27 cellular contexts compared by ENCODE assay signal in the genomic region with DNA sequence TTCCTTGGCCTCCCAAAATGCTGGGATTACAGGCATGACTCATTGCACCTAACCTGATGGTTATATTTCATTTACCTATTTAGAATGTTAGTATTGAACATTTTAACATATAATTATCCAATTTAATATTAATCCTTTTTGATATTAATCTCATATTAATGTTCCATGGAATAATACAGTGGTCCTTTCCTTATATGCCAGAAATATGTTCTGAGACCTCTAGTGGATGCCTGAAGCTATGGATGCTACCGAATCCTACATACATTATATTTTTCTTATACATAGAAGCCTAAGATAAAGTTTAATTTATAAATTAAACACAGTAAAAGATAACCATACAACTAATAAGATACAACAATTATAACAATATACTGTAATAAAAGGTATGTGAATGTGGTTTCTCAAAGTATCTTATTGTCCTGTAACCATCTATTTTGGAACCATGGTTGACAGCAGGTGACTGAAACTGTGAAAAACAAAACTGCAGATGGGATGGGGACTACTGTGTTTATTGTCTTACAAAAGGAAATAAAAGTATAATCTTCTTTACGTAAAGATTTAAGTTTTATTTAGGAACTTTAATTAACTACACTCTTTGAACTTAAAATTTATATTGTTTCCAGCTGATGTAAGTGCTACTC.
"Had no signal": no experiment of that assay in that cellular context is flagged by ENCODE, and none has a peak within 500 bp of the region (broad histone marks: within the 10 kb centered on the region; RNA-seq: fewer than 3 reads in every experiment).

No MANE protein-coding gene starts in this region.

- DNase-seq: activated CD4-positive, alpha-beta T cell treated with anti-CD3 and anti-CD28 coated beads, Interleukin-2, amount 50 U/mL, for 4 hours; activated CD8-positive, alpha-beta memory T cell treated with anti-CD3 and anti-CD28 coated beads for 24 hours; activated CD8-positive, alpha-beta memory T cell treated with anti-CD3 and anti-CD28 coated beads, Interleukin-2, amount 50 U/mL, for 4 hours; activated naive CD4-positive, alpha-beta T cell; activated T-cell treated with anti-CD3 and anti-CD28 coated beads, Interleukin-2, amount 50 U/mL, for 4 hours; adrenal gland; heart right ventricle; islet precursor cell; left cardiac atrium; midbrain; natural killer cell; pancreas; right lobe of liver; stimulated activated CD4-positive, alpha-beta T cell treated with anti-CD3 and anti-CD28 coated beads, Interleukin-2, amount 100 ng/mL, for 24 hours; stomach; T-helper 9 cell; uterus had no signal

- ATAC-seq: activated T-cell treated with anti-CD3 and anti-CD28 coated beads, Interleukin-2, amount 50 U/mL, for 4 hours; heart right ventricle; left cardiac atrium; natural killer cell; pancreas; right lobe of liver; stimulated activated effector memory CD8-positive, alpha-beta T cell treated with anti-CD3 and anti-CD28 coated beads, Interleukin-12 subunit alpha, Interleukin-12 subunit beta, amount 100 ng/mL, for 72 hours; WTC11 had no signal

- H3K4me3 ChIP-seq: adrenal gland, ascending aorta, coronary artery, heart right ventricle, pancreas, right lobe of liver, skin epidermis, stomach, suprapubic skin, tibial nerve, uterus had no signal

- H3K9me3 ChIP-seq: adrenal gland, ascending aorta, heart right ventricle, pancreas, right lobe of liver, stomach, suprapubic skin, tibial nerve, uterus had no signal

- H3K4me3 Mint-ChIP-seq: activated naive CD8-positive, alpha-beta T cell; activated T-cell treated with anti-CD3 and anti-CD28 coated beads, Interleukin-2, amount 50 U/mL, for 4 hours; natural killer cell; stimulated activated effector memory CD8-positive, alpha-beta T cell treated with anti-CD3 and anti-CD28 coated beads, Interleukin-12 subunit alpha, Interleukin-12 subunit beta, amount 100 ng/mL, for 72 hours; WTC11 had no signal

- H3K27ac ChIP-seq: adrenal gland, ascending aorta, coronary artery, epithelial cell of prostate, heart right ventricle, pancreas, right lobe of liver, skin epidermis, stomach, suprapubic skin, tibial nerve, uterus had no signal

- H3K4me1 Mint-ChIP-seq: natural killer cell; stimulated activated effector memory CD8-positive, alpha-beta T cell treated with anti-CD3 and anti-CD28 coated beads, Interleukin-12 subunit alpha, Interleukin-12 subunit beta, amount 100 ng/mL, for 72 hours had no signal

- H3K27me3 ChIP-seq: adrenal gland, ascending aorta, heart right ventricle, pancreas, right lobe of liver, stomach, suprapubic skin, tibial nerve, uterus had no signal

- H3K27me3 Mint-ChIP-seq: activated naive CD8-positive, alpha-beta T cell had no signal

- H3K27ac Mint-ChIP-seq: activated naive CD8-positive, alpha-beta T cell; activated T-helper 2 cell treated with anti-CD3 and anti-CD28 coated beads, Interferon-gamma antibody, Interleukin-2, Interleukin-4, amounts not matched to agents 10 μg/mL and 5 μg/mL and 100 μg/mL, durations not matched to agents 14 hours and 24 hours and 36 hours; natural killer cell; stimulated activated effector memory CD8-positive, alpha-beta T cell treated with anti-CD3 and anti-CD28 coated beads, Interleukin-12 subunit alpha, Interleukin-12 subunit beta, amount 100 ng/mL, for 72 hours; WTC11 had no signal

- H3K36me3 Mint-ChIP-seq: activated naive CD8-positive, alpha-beta T cell; natural killer cell; stimulated activated effector memory CD8-positive, alpha-beta T cell treated with anti-CD3 and anti-CD28 coated beads, Interleukin-12 subunit alpha, Interleukin-12 subunit beta, amount 100 ng/mL, for 72 hours; WTC11 had no signal

- H3K4me1 ChIP-seq: adrenal gland, ascending aorta, heart right ventricle, pancreas, right lobe of liver, stomach, suprapubic skin, tibial nerve, uterus had no signal

- H3K9me3 Mint-ChIP-seq: activated T-cell treated with anti-CD3 and anti-CD28 coated beads, Interleukin-2, amount 50 U/mL, for 4 hours; activated T-helper 2 cell treated with anti-CD3 and anti-CD28 coated beads, Interferon-gamma antibody, Interleukin-2, Interleukin-4, amounts not matched to agents 10 μg/mL and 5 μg/mL and 100 μg/mL, durations not matched to agents 14 hours and 24 hours and 36 hours; WTC11 had no signal

- H3K36me3 ChIP-seq: adrenal gland, ascending aorta, heart right ventricle, pancreas, right lobe of liver, stomach, suprapubic skin, tibial nerve, uterus had no signal
